ENCODE assay signal across 26 cellular contexts in genomic region chr7:105990141-105990540, GRCh38.
"Had no signal": no experiment of that assay in that cellular context is flagged by ENCODE, and none has a peak within 500 bp of the region (broad histone marks: within the 10 kb centered on the region; RNA-seq: fewer than 3 reads in every experiment).

No MANE protein-coding gene starts in this region.

- H3K27ac ChIP-seq: body of pancreas, cardiac muscle cell, coronary artery, heart left ventricle, left lung, lower lobe of right lung, parathyroid adenoma, psoas muscle, right atrium auricular region, tibial nerve had no signal

- H3K27me3 ChIP-seq: adrenal gland, body of pancreas, cardiac muscle cell, dorsolateral prefrontal cortex, heart left ventricle, left lung, right atrium auricular region, tibial nerve had no signal

- H3K4me1 ChIP-seq: body of pancreas, left lung, lower lobe of right lung, parathyroid adenoma, psoas muscle, right atrium auricular region had no signal

- H3K4me3 ChIP-seq: adrenal gland, body of pancreas, cardiac muscle cell, coronary artery, dorsolateral prefrontal cortex, heart left ventricle, left lung, lower lobe of right lung, mucosa of descending colon, psoas muscle, right atrium auricular region, tibial nerve had no signal

- H3K9ac ChIP-seq: parathyroid adenoma had no signal

- H3K9me3 ChIP-seq: adrenal gland, body of pancreas, heart left ventricle, left lung, lower lobe of right lung, mucosa of descending colon, psoas muscle, right atrium auricular region, tibial nerve had no signal

- H3K36me3 ChIP-seq: adrenal gland, cardiac muscle cell, heart left ventricle, left lung, lower lobe of right lung, right atrium auricular region, tibial nerve had no signal

- DNase-seq: activated CD4-positive, alpha-beta T cell treated with anti-CD3 and anti-CD28 coated beads for 48 hours; activated CD4-positive, alpha-beta T cell treated with anti-CD3 and anti-CD28 coated beads, Interleukin-2, amount 50 U/mL, for 48 hours; activated CD8-positive, alpha-beta memory T cell treated with anti-CD3 and anti-CD28 coated beads for 24 hours; activated effector memory CD4-positive, alpha-beta T cell treated with anti-CD3 and anti-CD28 coated beads, Interleukin-2, amount 50 U/mL, for 16 hours; activated naive CD4-positive, alpha-beta T cell treated with anti-CD3 and anti-CD28 coated beads for 36 hours; activated naive CD8-positive, alpha-beta T cell treated with anti-CD3 and anti-CD28 coated beads for 36 hours; aorta; body of pancreas; effector memory CD4-positive, alpha-beta T cell; heart left ventricle; left lung; lower lobe of right lung; mesenchymal stem cell; mucosa of descending colon; occipital lobe; psoas muscle; stimulated activated CD4-positive, alpha-beta T cell treated with anti-CD3 and anti-CD28 coated beads, Interleukin-15, amount 100 ng/mL, for 24 hours; stimulated activated CD4-positive, alpha-beta T cell treated with anti-CD3 and anti-CD28 coated beads, Interleukin-2, amount 100 ng/mL, for 24 hours; stimulated activated naive CD4-positive, alpha-beta T cell had no signal
